20 cellular contexts compared by ENCODE assay signal in the genomic region with DNA sequence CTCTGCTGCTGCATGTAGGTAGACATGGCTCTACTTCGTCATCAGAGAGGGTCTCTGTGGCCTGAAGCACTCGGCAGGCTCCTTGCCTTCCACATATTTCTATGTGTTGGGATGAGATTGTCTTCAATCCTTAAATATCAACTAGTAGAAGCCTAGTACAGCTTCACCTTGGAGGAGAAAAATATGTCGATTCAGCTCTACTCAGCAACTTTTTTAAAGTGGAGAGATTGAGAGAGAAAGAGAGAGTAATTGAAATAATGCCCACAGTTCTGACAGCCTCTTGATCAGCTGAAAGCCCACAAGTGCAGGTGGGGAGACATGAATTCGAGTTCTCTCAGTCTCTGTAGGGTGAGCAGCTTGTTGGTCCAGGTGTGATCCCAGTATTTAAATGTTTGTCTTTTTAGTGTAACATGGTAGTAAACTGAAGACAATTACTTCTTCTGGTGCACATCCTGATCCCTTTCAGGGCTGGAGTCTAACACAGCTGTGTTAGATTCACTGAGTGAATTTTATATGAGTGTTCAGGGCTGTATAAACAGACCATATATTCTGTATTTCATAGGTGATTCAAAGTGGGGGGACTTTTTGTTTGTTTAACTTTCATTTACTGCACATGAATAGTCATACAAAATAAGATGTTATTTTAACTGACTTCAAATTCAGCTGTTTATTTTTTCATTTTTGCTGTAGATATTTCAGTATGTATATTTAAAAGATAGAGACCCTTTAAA.
DNase-seq lines count a peak whose midpoint lies in the region; ATAC-seq and TF ChIP-seq lines count a peak whose summit lies in the region.
"Had no signal": no experiment of that assay in that cellular context is flagged by ENCODE, and none has a peak within 500 bp of the region (broad histone marks: within the 10 kb centered on the region; RNA-seq: fewer than 3 reads in every experiment).

No MANE protein-coding gene starts in this region.

- H3K4me1 Mint-ChIP-seq in activated naive CD4-positive, alpha-beta T cell treated with anti-CD3 and anti-CD28 coated beads, Interleukin-2, amount 10 ng/mL, durations not matched to agents 7 days and 5 days: peaks cover 7% of the 10 kb centered on the region
- peaks cover 36 to 57% of the 10 kb centered on the region in 2 donors for H3K4me1 Mint-ChIP-seq in effector memory CD8-positive, alpha-beta T cell (ENCODE audit: low read depth in 2 of 2)

- no TSS peak for BruUV-seq in mammary epithelial cell (replicated peaks; lab: Mats Ljungman, UMichigan)

- H3K79me2 ChIP-seq in mammary epithelial cell (ENCODE audit: insufficient read depth, low read length): no peaks in the 10 kb centered on the region

- no peak for DNase-seq in activated naive CD4-positive, alpha-beta T cell treated with anti-CD3 and anti-CD28 coated beads, Interleukin-2, amount 10 ng/mL, durations not matched to agents 7 days and 5 days
- DNase-seq in activated naive CD4-positive, alpha-beta T cell treated with Interleukin-2 at 50 U/mL for 16 hours: no peak
- DNase-seq in NAMALWA (ENCODE audit: low spot score) (peak; percentile 61), mammary epithelial cell (no peak), DMS114 treated with DMSO at 0.1 percent for 48 hours (lab: John Stamatoyannopoulos, UW; ENCODE audit: unreplicated experiment) (no peak), left ventricle myocardium inferior (no peak), breast epithelium (ENCODE audit: low spot score in 2 of 2) (no peak)
- DNase-seq in effector memory CD8-positive, alpha-beta T cell: no peak
- DNase-seq: ACHN; activated CD4-positive, alpha-beta T cell treated with anti-CD3 and anti-CD28 coated beads for 48 hours; activated T-cell treated with anti-CD3 and anti-CD28 coated beads, Interleukin-2, amount 50 U/mL, for 1 hour; aorta; Caco-2; esophagus squamous epithelium; GDM1; MV-4-11; NCI-H774; stimulated activated CD4-positive, alpha-beta T cell treated with anti-CD3 and anti-CD28 coated beads, Interleukin-15, amount 100 ng/mL, for 24 hours; substantia nigra had no signal

- H3K27ac ChIP-seq in mammary epithelial cell (ENCODE audit: insufficient read depth, low read depth, low read length) (no peak overlapping the region), left ventricle myocardium inferior (replicated peaks) (no peak overlapping the region), breast epithelium (no peak overlapping the region)
- H3K27ac ChIP-seq: esophagus squamous epithelium had no signal

- H3K27me3 Mint-ChIP-seq in activated naive CD4-positive, alpha-beta T cell treated with anti-CD3 and anti-CD28 coated beads, Interleukin-2, amount 10 ng/mL, durations not matched to agents 7 days and 5 days: no peaks in the 10 kb centered on the region
- no peaks in the 10 kb centered on the region for H3K27me3 Mint-ChIP-seq in effector memory CD8-positive, alpha-beta T cell
- H3K27me3 Mint-ChIP-seq: dendritic cell treated with granulocyte-macrophage colony-stimulating factor and Interleukin-4, amounts not matched to agents 40 ng/mL and 50 ng/mL, for 4 days had no signal

- dilution Hi-C loops in mammary epithelial cell (cut with HindIII; ENCODE audit: low sequenced_read_pairs): no loop called here

- no peaks in the 10 kb centered on the region for H3K27me3 ChIP-seq in mammary epithelial cell (ENCODE audit: insufficient read depth, low read length)
- no peaks in the 10 kb centered on the region for H3K27me3 ChIP-seq in left ventricle myocardium inferior (ENCODE audit: low read depth)
- no peaks in the 10 kb centered on the region for H3K27me3 ChIP-seq in breast epithelium
- H3K27me3 ChIP-seq: esophagus squamous epithelium had no signal

- TF ChIP-seq POLR2A in breast epithelium (IDR thresholded peaks at IDR 0.05): no peak

- no peaks in the 10 kb centered on the region for H3K36me3 ChIP-seq in mammary epithelial cell (ENCODE audit: insufficient read depth, low read length)
- H3K36me3 ChIP-seq in left ventricle myocardium inferior: peaks cover 8% of the 10 kb centered on the region
- no peaks in the 10 kb centered on the region for H3K36me3 ChIP-seq in breast epithelium
- H3K36me3 ChIP-seq: esophagus squamous epithelium had no signal

- intact Hi-C loops in mammary epithelial cell (cut with micrococcal nuclease) (loop anchor here (5.0 kb wide), 1 partner anchor 68 kb away; no protein-coding TSS in a partner anchor), left ventricle myocardium inferior (cut with micrococcal nuclease) (no loop called here), breast epithelium (cut with DNase I; ENCODE audit: low total_unique reads) (no loop called here)

- H3K36me3 Mint-ChIP-seq in activated naive CD4-positive, alpha-beta T cell treated with anti-CD3 and anti-CD28 coated beads, Interleukin-2, amount 10 ng/mL, durations not matched to agents 7 days and 5 days: peaks cover 43% of the 10 kb centered on the region
- H3K36me3 Mint-ChIP-seq in effector memory CD8-positive, alpha-beta T cell (ENCODE audit: insufficient read depth): peaks cover 52% of the 10 kb centered on the region

- no peaks in the 10 kb centered on the region for H3K9me3 Mint-ChIP-seq in activated naive CD4-positive, alpha-beta T cell treated with anti-CD3 and anti-CD28 coated beads, Interleukin-2, amount 10 ng/mL, durations not matched to agents 7 days and 5 days
- H3K9me3 Mint-ChIP-seq in effector memory CD8-positive, alpha-beta T cell: no peaks in the 10 kb centered on the region

- no peak overlapping the region for H3K9ac ChIP-seq in mammary epithelial cell (ENCODE audit: insufficient read depth, low read length)

- H3K4me3 ChIP-seq in mammary epithelial cell (replicated peaks in 1 of 3; ENCODE audit: insufficient read depth in 1 of 3, low read depth in 2 of 3, low read length in 3 of 3) (no peak overlapping the region), left ventricle myocardium inferior (no peak overlapping the region), breast epithelium (no peak overlapping the region)
- H3K4me3 ChIP-seq: esophagus squamous epithelium had no signal

- 89% methylated on average over 4 of the region's 4 CpGs for WGBS in mammary epithelial cell (ENCODE audit: low coverage, missing lambda C conversion rate)

- H3K4me2 ChIP-seq in mammary epithelial cell (ENCODE audit: insufficient read depth, low read depth, low read length): no peak overlapping the region

- ATAC-seq in effector memory CD8-positive, alpha-beta T cell (replicated peaks): no peak

- H3K4me1 ChIP-seq in mammary epithelial cell (ENCODE audit: insufficient read depth, low read length) (peaks cover 25% of the 10 kb centered on the region), left ventricle myocardium inferior (peaks cover 74% of the 10 kb centered on the region), breast epithelium (no peaks in the 10 kb centered on the region)
- H3K4me1 ChIP-seq: Caco-2 had no signal

- H4K20me1 ChIP-seq in mammary epithelial cell (ENCODE audit: insufficient read depth, low read length): no peaks in the 10 kb centered on the region

- H2AFZ ChIP-seq in mammary epithelial cell (ENCODE audit: low read depth, low read length): no peak overlapping the region

- H3K4me3 Mint-ChIP-seq in activated naive CD4-positive, alpha-beta T cell treated with anti-CD3 and anti-CD28 coated beads, Interleukin-2, amount 10 ng/mL, durations not matched to agents 7 days and 5 days: no peak overlapping the region
- H3K4me3 Mint-ChIP-seq in effector memory CD8-positive, alpha-beta T cell: no peak overlapping the region
- H3K4me3 Mint-ChIP-seq: dendritic cell treated with granulocyte-macrophage colony-stimulating factor and Interleukin-4, amounts not matched to agents 40 ng/mL and 50 ng/mL, for 4 days had no signal

- TF ChIP-seq CTCF in mammary epithelial cell (conservative IDR thresholded peaks at IDR 0.05 in 1 of 2, IDR thresholded peaks at IDR 0.05 in 1 of 2; ENCODE audit: extremely low read depth in 1 of 2, insufficient read depth in 1 of 2, low read depth in 1 of 2, low read length in 2 of 2): no peak
- no peak for TF ChIP-seq CTCF in left ventricle myocardium inferior (IDR thresholded peaks at IDR 0.05; ENCODE audit: borderline replicate concordance)
- TF ChIP-seq CTCF in breast epithelium (IDR thresholded peaks at IDR 0.05): no peak

- H3K9me3 ChIP-seq in mammary epithelial cell (replicated peaks; ENCODE audit: insufficient read depth, low read length) (no peaks in the 10 kb centered on the region), left ventricle myocardium inferior (replicated peaks) (no peaks in the 10 kb centered on the region), breast epithelium (no peaks in the 10 kb centered on the region)
- H3K9me3 ChIP-seq: Caco-2, esophagus squamous epithelium had no signal

- peak overlapping the region; percentile 20 for H3K27ac Mint-ChIP-seq in activated naive CD4-positive, alpha-beta T cell treated with anti-CD3 and anti-CD28 coated beads, Interleukin-2, amount 10 ng/mL, durations not matched to agents 7 days and 5 days
- peak overlapping the region; percentile 83 to 85 for H3K27ac Mint-ChIP-seq in effector memory CD8-positive, alpha-beta T cell
- H3K27ac Mint-ChIP-seq: dendritic cell treated with granulocyte-macrophage colony-stimulating factor and Interleukin-4, amounts not matched to agents 40 ng/mL and 50 ng/mL, for 4 days had no signal

- CTCF ChIA-PET in activated naive CD4-positive, alpha-beta T cell treated with anti-CD3 and anti-CD28 coated beads, Interleukin-2, amount 10 ng/mL, durations not matched to agents 7 days and 5 days (lab: Charles Lee): no interaction called here
- CTCF ChIA-PET in mammary epithelial cell (lab: Charles Lee; ENCODE audit: low non-redundant PET): no interaction called here

- in situ Hi-C loops in mammary epithelial cell (cut with MboI; ENCODE audit: low sequenced_read_pairs in 2 of 2): no loop called here
